ENCODE assay signal across 25 cellular contexts in the genomic region with DNA sequence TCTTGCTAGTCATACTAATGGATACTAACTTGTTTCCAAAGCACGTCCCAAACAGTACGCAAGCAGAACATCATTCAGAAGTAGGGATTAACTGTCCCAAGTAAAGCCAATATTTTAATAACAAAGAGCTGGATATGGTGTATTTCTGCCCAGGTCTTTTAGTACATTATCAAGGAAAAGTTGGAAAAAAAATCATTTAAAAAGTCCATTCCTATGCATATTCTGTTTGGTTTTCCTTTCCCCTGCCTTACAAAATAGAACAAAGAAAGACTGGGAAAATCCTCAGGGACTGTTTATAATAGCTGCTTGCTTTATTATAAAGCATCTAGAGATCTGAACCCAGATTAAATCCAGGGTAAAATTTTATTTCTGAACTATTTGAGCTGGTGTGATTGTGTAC.
"Had no signal": no experiment of that assay in that cellular context is flagged by ENCODE, and none has a peak within 500 bp of the region (broad histone marks: within the 10 kb centered on the region; RNA-seq: fewer than 3 reads in every experiment).

No MANE protein-coding gene starts in this region.

- DNase-seq: colonic mucosa; cortex of kidney; dermis blood vessel endothelial cell; dorsolateral prefrontal cortex; effector CD4-positive, alpha-beta T cell; effector CD8-positive, alpha-beta T cell; effector memory CD4-positive, alpha-beta T cell; effector memory CD8-positive, alpha-beta T cell; endodermal cell; erythroblast; esophagus squamous epithelium; foreskin fibroblast; foreskin keratinocyte; foreskin melanocyte; gastrocnemius medialis; glutamatergic neuron; head of caudate nucleus; heart left ventricle; heart right ventricle had no signal

- H3K4me1 ChIP-seq: colonic mucosa, foreskin keratinocyte had no signal

- H3K4me3 ChIP-seq: colonic mucosa, coronary artery, dorsolateral prefrontal cortex, esophagus muscularis mucosa, esophagus squamous epithelium, gastrocnemius medialis, gastroesophageal sphincter, heart left ventricle, heart right ventricle, hepatocyte had no signal

- H2AFZ ChIP-seq: hepatocyte had no signal

- ATAC-seq: effector memory CD8-positive, alpha-beta T cell; esophagus mucosa; foreskin keratinocyte; gastrocnemius medialis; gastroesophageal sphincter; heart left ventricle; heart right ventricle had no signal

- H3K9me3 ChIP-seq: colonic mucosa, esophagus muscularis mucosa, esophagus squamous epithelium, gastrocnemius medialis, gastroesophageal sphincter, heart left ventricle, heart right ventricle had no signal

- H3K36me3 ChIP-seq: colonic mucosa, esophagus muscularis mucosa, esophagus squamous epithelium, gastrocnemius medialis, gastroesophageal sphincter, heart right ventricle had no signal

- H3K27ac ChIP-seq: colonic mucosa, coronary artery, dorsolateral prefrontal cortex, epithelial cell of prostate, esophagus muscularis mucosa, esophagus squamous epithelium, foreskin keratinocyte, gastrocnemius medialis, gastroesophageal sphincter, heart left ventricle, heart right ventricle, hepatocyte had no signal

- H3K27me3 ChIP-seq: colonic mucosa, dorsolateral prefrontal cortex, esophagus muscularis mucosa, esophagus squamous epithelium, foreskin keratinocyte, gastrocnemius medialis, gastroesophageal sphincter, heart left ventricle, heart right ventricle, hepatocyte had no signal

- H3K4me2 ChIP-seq: hepatocyte had no signal
